Comparison of ENCODE assay signal across 10 cellular contexts in the genomic region with DNA sequence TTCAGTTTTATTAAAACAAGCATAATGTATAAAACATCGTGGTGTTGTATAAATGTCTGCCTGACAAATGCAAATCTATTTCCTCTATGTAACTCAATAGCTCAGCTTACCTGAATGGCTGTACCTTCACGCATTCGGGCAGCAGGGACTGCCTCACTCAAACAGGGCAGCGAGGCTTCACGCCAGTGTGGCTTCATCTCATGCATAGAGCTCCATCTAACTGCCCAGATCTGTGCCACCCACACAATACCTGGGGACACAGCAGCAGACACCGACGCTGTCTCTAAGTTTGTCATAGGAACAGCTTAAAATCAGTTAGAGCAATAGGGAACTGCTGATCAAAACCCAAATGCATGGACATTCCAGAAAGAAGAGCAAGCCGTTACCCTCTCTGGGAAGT.
"Had no signal": no experiment of that assay in that cellular context is flagged by ENCODE, and none has a peak within 500 bp of the region (broad histone marks: within the 10 kb centered on the region; RNA-seq: fewer than 3 reads in every experiment).

No MANE protein-coding gene starts in this region.

- H3K9ac ChIP-seq: GM23248 had no signal

- H3K36me3 ChIP-seq: HAP-1 had no signal

- H3K4me3 ChIP-seq: GM23248, HAP-1, K562 had no signal

- H3K9me3 ChIP-seq: HAP-1 had no signal

- H3K4me1 ChIP-seq: HAP-1 had no signal

- ATAC-seq: HCT116, K562 had no signal

- H2AFZ ChIP-seq: GM23248 had no signal

- DNase-seq: GM23248, GOT3, H7, HFFc6, IMR-90, KG1 had no signal

- FAIRE-seq: K562 had no signal

- H3K27ac ChIP-seq: GM23248, HL-60 had no signal
